ENCODE assay signal across 20 cellular contexts in the genomic region with DNA sequence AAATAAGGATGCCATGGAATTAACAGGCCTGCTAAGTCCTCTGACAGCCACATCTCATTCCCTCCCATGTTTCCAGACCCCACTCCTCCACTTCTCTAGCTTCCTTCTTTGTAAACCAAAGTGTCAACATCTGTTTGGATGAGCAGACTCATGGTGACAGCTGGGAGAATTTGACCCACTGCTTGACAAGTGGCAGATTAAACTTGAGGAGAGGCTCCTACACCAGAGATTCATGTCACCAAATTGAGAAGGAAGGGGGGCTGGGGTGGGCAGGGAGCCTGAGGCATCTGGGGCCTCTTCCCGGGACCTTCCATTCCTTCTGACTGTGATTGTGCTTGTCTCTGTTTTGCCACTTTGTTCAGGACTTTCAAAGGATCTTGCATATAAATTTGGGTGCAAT. TPM values are rescaled to one million over a fixed set of nuclear protein-coding genes. Genes with fewer than 3 reads are reported as not detected.
"Had no signal": no experiment of that assay in that cellular context is flagged by ENCODE, and none has a peak within 500 bp of the region (broad histone marks: within the 10 kb centered on the region; RNA-seq: fewer than 3 reads in every experiment).

No MANE protein-coding gene starts in this region.

- H3K9me3 ChIP-seq: colonic mucosa, left lung, ovary, tibial artery had no signal

- H3K27me3 ChIP-seq: colonic mucosa, left lung, ovary, tibial artery had no signal

- ATAC-seq: activated CD8-positive, alpha-beta T cell treated with anti-CD3 and anti-CD28 coated beads, Interleukin-2, amount 10 ng/mL, durations not matched to agents 7 days and 5 days; activated naive CD8-positive, alpha-beta T cell treated with anti-CD3 and anti-CD28 coated beads, Interleukin-2, amount 50 U/mL, for 24 hours; foreskin keratinocyte; left lung; naive thymus-derived CD4-positive, alpha-beta T cell; T-cell had no signal

- H3K4me1 ChIP-seq: colonic mucosa, foreskin keratinocyte had no signal

- H3K4me3 ChIP-seq: colonic mucosa, left lung, ovary, tibial artery had no signal

- H3K27ac ChIP-seq: colonic mucosa, foreskin keratinocyte, left lung, tibial artery had no signal

- DNase-seq: activated CD4-positive, alpha-beta T cell treated with anti-CD3 and anti-CD28 coated beads, Interleukin-2, amount 10 ng/mL, durations not matched to agents 7 days and 5 days; activated CD8-positive, alpha-beta T cell treated with anti-CD3 and anti-CD28 coated beads, Interleukin-2, amount 10 ng/mL, durations not matched to agents 7 days and 5 days; activated naive CD4-positive, alpha-beta T cell treated with anti-CD3 and anti-CD28 coated beads, Interleukin-2, amount 10 ng/mL, durations not matched to agents 7 days and 5 days; activated naive CD8-positive, alpha-beta T cell treated with anti-CD3 and anti-CD28 coated beads, Interleukin-2, amount 50 U/mL, for 24 hours; activated T-cell treated with anti-CD3 and anti-CD28 coated beads, Interleukin-2, amount 50 U/mL, for 24 hours; anterior cingulate cortex; colonic mucosa; foreskin keratinocyte; hippocampal formation; left lung; mammary epithelial cell; naive thymus-derived CD4-positive, alpha-beta T cell; ovary; stimulated activated CD4-positive, alpha-beta T cell treated with anti-CD3 and anti-CD28 coated beads, Interleukin-1b, Interleukin-23, amount 100 ng/mL, for 48 hours; stimulated activated CD8-positive, alpha-beta memory T cell treated with anti-CD3 and anti-CD28 coated beads, Interleukin-4, amount 100 ng/mL, for 48 hours; stimulated activated naive CD4-positive, alpha-beta T cell treated with Interleukin-2 at 50 U/mL for 16 hours; substantia nigra; T-cell; T1000 had no signal

- H3K36me3 ChIP-seq: colonic mucosa, left lung, ovary, tibial artery had no signal

RNA-seq across cellular contexts. Expression of gene IGFBP5, which starts 41.0 kb away (rescaled TPM):
- total RNA-seq: activated CD4-positive, alpha-beta T cell treated with anti-CD3 and anti-CD28 coated beads, Interleukin-2, amount 10 ng/mL, durations not matched to agents 7 days and 5 days; naive thymus-derived CD4-positive, alpha-beta T cell had no signal
- polyA plus RNA-seq: naive thymus-derived CD4-positive, alpha-beta T cell had no signal
